In the genomic region with DNA sequence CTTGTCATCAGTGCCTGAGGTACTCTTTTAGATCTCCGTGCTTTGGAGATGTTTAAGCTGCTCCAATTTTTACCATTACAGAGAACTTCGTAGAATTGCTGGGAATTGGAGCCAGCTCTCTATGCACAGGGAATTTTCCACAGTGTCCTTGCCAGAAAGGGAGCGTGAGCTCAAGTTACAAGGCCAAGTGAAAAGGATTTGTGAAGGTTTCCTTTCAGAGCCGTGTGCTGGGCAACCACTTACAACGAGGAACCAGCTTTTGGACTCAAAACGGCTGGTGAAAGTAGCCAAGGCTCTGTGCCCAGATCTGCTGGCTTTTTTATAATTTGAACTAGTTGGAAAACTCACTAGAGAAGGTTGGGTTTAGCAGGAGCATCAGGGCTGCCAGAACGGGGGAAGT, we compare ENCODE assay signal across 12 cellular contexts.
DNase-seq lines count a peak whose midpoint lies in the region; ATAC-seq and TF ChIP-seq lines count a peak whose summit lies in the region.
"Had no signal": no experiment of that assay in that cellular context is flagged by ENCODE, and none has a peak within 500 bp of the region (broad histone marks: within the 10 kb centered on the region; RNA-seq: fewer than 3 reads in every experiment).

No MANE protein-coding gene starts in this region.

- no peaks in the 10 kb centered on the region for H3K9me2 ChIP-seq in hepatocyte (replicated peaks; ENCODE audit: insufficient read depth)

- H3K27ac ChIP-seq in ascending aorta (peak overlapping the region; percentile 74 to 75), hepatocyte (peak overlapping the region; percentile 84)
- H3K27ac ChIP-seq: epithelial cell of prostate had no signal

- H3K4me1 ChIP-seq in ascending aorta (peaks cover 20 to 37% of the 10 kb centered on the region in 2 donors), hepatocyte (ENCODE audit: insufficient read depth) (peaks cover 37% of the 10 kb centered on the region)

- H3K4me3 ChIP-seq in ascending aorta = peak overlapping the region in 1 of 2 donors; percentile 21
- no peak overlapping the region for H3K4me3 ChIP-seq in hepatocyte

- no peaks in the 10 kb centered on the region for H4K20me1 ChIP-seq in hepatocyte (ENCODE audit: insufficient read depth, poor library complexity, severe bottlenecking)

- H3K9me3 Mint-ChIP-seq in stimulated activated naive CD8-positive, alpha-beta T cell treated with anti-CD3 and anti-CD28 coated beads, Interleukin-15, amount 100 ng/mL, for 72 hours = peaks cover under 1 to 2% of the 10 kb centered on the region in 2 donors
- H3K9me3 Mint-ChIP-seq in activated T-helper 17 cell treated with anti-CD3 and anti-CD28 coated beads, Interleukin-2, amount 50 U/mL, for 72 hours = peaks cover 3% of the 10 kb centered on the region

- H3K36me3 ChIP-seq in ascending aorta (no peaks in the 10 kb centered on the region), hepatocyte (replicated peaks; ENCODE audit: insufficient read depth, low read depth) (no peaks in the 10 kb centered on the region)

- no peak for ATAC-seq in stimulated activated naive CD8-positive, alpha-beta T cell treated with anti-CD3 and anti-CD28 coated beads, Interleukin-15, amount 100 ng/mL, for 72 hours
- no peak for ATAC-seq in activated T-helper 17 cell treated with anti-CD3 and anti-CD28 coated beads, Interleukin-2, amount 50 U/mL, for 72 hours (replicated peaks)
- ATAC-seq in HG02938 (IDR thresholded peaks at IDR 0.05; ENCODE audit: unreplicated experiment) = no peak
- ATAC-seq: naive thymus-derived CD4-positive, alpha-beta T cell had no signal

- intact Hi-C loops in ascending aorta (cut with DNase I) = loop anchor here (5.0 kb wide), 2 partner anchors 64 to 134 kb away; no protein-coding TSS in a partner anchor

- H3K9me3 ChIP-seq in ascending aorta (no peaks in the 10 kb centered on the region), hepatocyte (ENCODE audit: low read depth) (no peaks in the 10 kb centered on the region)

- no peak overlapping the region for H3K4me3 Mint-ChIP-seq in stimulated activated naive CD8-positive, alpha-beta T cell treated with anti-CD3 and anti-CD28 coated beads, Interleukin-15, amount 100 ng/mL, for 72 hours
- H3K4me3 Mint-ChIP-seq in activated T-helper 17 cell treated with anti-CD3 and anti-CD28 coated beads, Interleukin-2, amount 50 U/mL, for 72 hours = no peak overlapping the region
- H3K4me3 Mint-ChIP-seq: naive thymus-derived CD4-positive, alpha-beta T cell had no signal

- DNase-seq in GM03348 (ENCODE audit: low spot score) (peak; percentile 41), ascending aorta (ENCODE audit: low spot score in 2 of 2) (peak in 1 of 2 donors; percentile 74), hepatocyte (ENCODE audit: low spot score) (peak; percentile 57), retina (peak; percentile 14), DMS53 treated with DMSO at 0.1 percent for 48 hours (lab: John Stamatoyannopoulos, UW; ENCODE audit: unreplicated experiment) (no peak)
- no peak for DNase-seq in stimulated activated naive CD8-positive, alpha-beta T cell treated with anti-CD3 and anti-CD28 coated beads, Interleukin-15, amount 100 ng/mL, for 72 hours
- DNase-seq: H7; naive thymus-derived CD4-positive, alpha-beta T cell; NCI-H524 had no signal

- no peaks in the 10 kb centered on the region for H3K79me2 ChIP-seq in hepatocyte

- TF ChIP-seq CTCF in ascending aorta (IDR thresholded peaks at IDR 0.05) = no peak
- no peak for TF ChIP-seq CTCF in hepatocyte (IDR thresholded peaks at IDR 0.05; ENCODE audit: poor library complexity)

- no peak overlapping the region for H2AFZ ChIP-seq in hepatocyte

- H3K36me3 Mint-ChIP-seq in activated T-helper 17 cell treated with anti-CD3 and anti-CD28 coated beads, Interleukin-2, amount 50 U/mL, for 72 hours (ENCODE audit: low read depth) = no peaks in the 10 kb centered on the region

- peak overlapping the region; percentile 12 for H3K4me2 ChIP-seq in hepatocyte

- WGBS in hepatocyte (ENCODE audit: low lambda C conversion rate, missing lambda C conversion rate) = 54% methylated on average over 7 of the region's 7 CpGs

- no peaks in the 10 kb centered on the region for H3K27me3 Mint-ChIP-seq in stimulated activated naive CD8-positive, alpha-beta T cell treated with anti-CD3 and anti-CD28 coated beads, Interleukin-15, amount 100 ng/mL, for 72 hours
- H3K27me3 Mint-ChIP-seq in activated T-helper 17 cell treated with anti-CD3 and anti-CD28 coated beads, Interleukin-2, amount 50 U/mL, for 72 hours = peaks cover 10% of the 10 kb centered on the region

- H3K27me3 ChIP-seq in ascending aorta (no peaks in the 10 kb centered on the region), hepatocyte (no peaks in the 10 kb centered on the region)

- no peak overlapping the region for H3K27ac Mint-ChIP-seq in stimulated activated naive CD8-positive, alpha-beta T cell treated with anti-CD3 and anti-CD28 coated beads, Interleukin-15, amount 100 ng/mL, for 72 hours
- no peak overlapping the region for H3K27ac Mint-ChIP-seq in activated T-helper 17 cell treated with anti-CD3 and anti-CD28 coated beads, Interleukin-2, amount 50 U/mL, for 72 hours
- H3K27ac Mint-ChIP-seq: naive thymus-derived CD4-positive, alpha-beta T cell had no signal

- H3K4me1 Mint-ChIP-seq in stimulated activated naive CD8-positive, alpha-beta T cell treated with anti-CD3 and anti-CD28 coated beads, Interleukin-15, amount 100 ng/mL, for 72 hours = no peaks in the 10 kb centered on the region
- H3K4me1 Mint-ChIP-seq in activated T-helper 17 cell treated with anti-CD3 and anti-CD28 coated beads, Interleukin-2, amount 50 U/mL, for 72 hours = no peaks in the 10 kb centered on the region
- H3K4me1 Mint-ChIP-seq: naive thymus-derived CD4-positive, alpha-beta T cell had no signal

Comparison
In these comparisons a context has a peak if more than half of its experiments do, and no peak if none do; other contexts are left out.
1. DNase-seq: peak in GM03348 (single experiment), hepatocyte (single experiment) and retina (single experiment); none in DMS53 treated with DMSO at 0.1 percent for 48 hours (single experiment) and stimulated activated naive CD8-positive, alpha-beta T cell treated with anti-CD3 and anti-CD28 coated beads, Interleukin-15, amount 100 ng/mL, for 72 hours (0 of 2).